Comparison of ENCODE assay signal across 9 cellular contexts in the genomic region with DNA sequence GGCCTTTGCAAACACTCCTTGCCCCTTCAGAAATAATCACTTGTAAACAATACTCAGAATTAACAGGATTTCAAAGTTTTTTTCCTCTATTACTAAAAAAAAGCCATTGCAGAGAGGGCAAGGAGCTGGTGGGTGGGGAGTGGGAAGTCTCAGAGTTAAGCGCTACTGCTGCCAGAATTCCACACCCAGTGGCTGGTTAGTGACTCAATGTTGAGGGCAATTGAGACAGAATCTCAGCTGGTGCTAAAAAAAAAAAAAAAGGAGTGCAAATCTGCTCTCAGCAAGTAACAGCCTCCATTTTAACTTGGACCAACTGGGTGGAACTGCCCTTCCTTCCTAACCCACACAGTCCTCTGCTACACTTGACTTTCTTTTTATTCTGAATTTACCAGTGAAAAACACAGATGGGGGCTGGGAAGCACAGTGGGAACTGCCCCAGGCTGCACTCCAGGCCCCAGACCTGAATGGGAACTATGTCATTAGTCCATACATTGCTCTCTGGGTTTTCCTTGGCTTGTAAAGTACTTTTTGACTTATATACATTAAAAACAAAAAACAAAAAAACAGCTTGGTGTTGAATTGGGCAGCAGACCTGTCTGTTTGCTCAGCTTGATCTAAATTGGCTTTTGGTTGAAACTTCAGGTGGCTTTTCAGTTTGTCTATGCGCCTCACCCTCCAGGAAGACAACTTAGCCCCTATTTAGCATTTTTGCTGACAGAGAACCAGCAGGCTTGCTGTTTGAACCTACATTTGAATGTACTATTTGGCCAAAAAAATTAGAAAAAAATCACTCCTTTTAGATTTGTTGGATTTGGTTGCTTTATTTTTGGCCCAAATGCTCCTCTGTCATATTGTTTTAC.
DNase-seq lines count a peak whose midpoint lies in the region; ATAC-seq and TF ChIP-seq lines count a peak whose summit lies in the region.
"Had no signal": no experiment of that assay in that cellular context is flagged by ENCODE, and none has a peak within 500 bp of the region (broad histone marks: within the 10 kb centered on the region; RNA-seq: fewer than 3 reads in every experiment).

No MANE protein-coding gene starts in this region.

- TF ChIP-seq CTCF in endothelial cell (IDR thresholded peaks at IDR 0.05; ENCODE audit: unreplicated experiment): no peak

- no peaks in the 10 kb centered on the region for H3K9me3 Mint-ChIP-seq in effector memory CD8-positive, alpha-beta T cell
- no peaks in the 10 kb centered on the region for H3K9me3 Mint-ChIP-seq in endothelial cell (ENCODE audit: unreplicated experiment)
- H3K9me3 Mint-ChIP-seq: naive B cell had no signal

- H4K8ac ChIP-seq in neuronal stem cell (ENCODE audit: low read depth, low read length): no peak overlapping the region

- peak; percentile 89 for DNase-seq in GM03348 (ENCODE audit: low spot score)
- DNase-seq in NCI-H2227 treated with DMSO at 0.1 percent for 48 hours (lab: John Stamatoyannopoulos, UW): peak; percentile 23
- DNase-seq in effector memory CD8-positive, alpha-beta T cell: no peak
- DNase-seq in neuronal stem cell (ENCODE audit: low spot score): no peak
- DNase-seq in endothelial cell (ENCODE audit: low spot score): no peak
- no peak for DNase-seq in HuH-7 (ENCODE audit: low spot score)
- DNase-seq in effector CD8-positive, alpha-beta T cell (lab: John Stamatoyannopoulos, UW): no peak
- DNase-seq: naive B cell had no signal

- no peaks in the 10 kb centered on the region for H3K9me3 ChIP-seq in neuronal stem cell (replicated peaks in 1 of 2; ENCODE audit: control insufficient read depth in 2 of 2, insufficient read depth in 1 of 2, low read depth in 1 of 2, low read length in 2 of 2)

- WGBS in neuronal stem cell (ENCODE audit: extremely low coverage in 2 of 2, insufficient read length in 2 of 2, insufficient replicate concordance in 1 of 2), 2 donors: no CpG with 5 or more reads among the region's 2 CpGs

- no peaks in the 10 kb centered on the region for H3K36me3 ChIP-seq in neuronal stem cell (replicated peaks in 1 of 2; ENCODE audit: control insufficient read depth in 2 of 2, insufficient read depth in 2 of 2, low read length in 2 of 2)

- H3K27me3 ChIP-seq in neuronal stem cell (ENCODE audit: control insufficient read depth in 3 of 3, insufficient read depth in 3 of 3, low read depth in 1 of 3, low read length in 3 of 3): no peaks in the 10 kb centered on the region

- H3K79me1 ChIP-seq in neuronal stem cell (ENCODE audit: low read depth, low read length): no peaks in the 10 kb centered on the region

- H2BK15ac ChIP-seq in neuronal stem cell (ENCODE audit: low read length): no peak overlapping the region

- H2BK120ac ChIP-seq in neuronal stem cell (ENCODE audit: low read depth, low read length): no peak overlapping the region

- H3K18ac ChIP-seq in neuronal stem cell (ENCODE audit: low read length): no peak overlapping the region

- peaks cover 38 to 53% of the 10 kb centered on the region in 2 donors for H3K4me1 Mint-ChIP-seq in effector memory CD8-positive, alpha-beta T cell (ENCODE audit: low read depth in 2 of 2)
- H3K4me1 Mint-ChIP-seq in endothelial cell (ENCODE audit: unreplicated experiment): peaks cover 18% of the 10 kb centered on the region

- H3K23ac ChIP-seq in neuronal stem cell (ENCODE audit: low read depth, low read length, poor library complexity): no peak overlapping the region

- no peak overlapping the region for H3K4me2 ChIP-seq in neuronal stem cell (ENCODE audit: insufficient read depth, low read length, poor library complexity, severe bottlenecking)

- peak overlapping the region in 1 of 2 donors; percentile 47 for H3K4me3 Mint-ChIP-seq in effector memory CD8-positive, alpha-beta T cell
- no peak overlapping the region for H3K4me3 Mint-ChIP-seq in endothelial cell (ENCODE audit: unreplicated experiment)
- H3K4me3 Mint-ChIP-seq: naive B cell had no signal

- H3K27ac ChIP-seq in neuronal stem cell (replicated peaks; ENCODE audit: low read length): no peak overlapping the region

- no peak overlapping the region for H3K9ac ChIP-seq in neuronal stem cell (ENCODE audit: low read depth, low read length, poor library complexity)

- no peak overlapping the region for H2BK12ac ChIP-seq in neuronal stem cell (ENCODE audit: low read length)

- no peak overlapping the region for H3K4ac ChIP-seq in neuronal stem cell (ENCODE audit: low read length)

- H3K36me3 Mint-ChIP-seq in effector memory CD8-positive, alpha-beta T cell (ENCODE audit: insufficient read depth): no peaks in the 10 kb centered on the region
- no peaks in the 10 kb centered on the region for H3K36me3 Mint-ChIP-seq in endothelial cell (ENCODE audit: low read depth, unreplicated experiment)
- H3K36me3 Mint-ChIP-seq: naive B cell had no signal

- peaks cover 10 to 17% of the 10 kb centered on the region in 2 donors for H3K4me1 ChIP-seq in neuronal stem cell (ENCODE audit: control insufficient read depth in 2 of 2, insufficient read depth in 1 of 2, low read depth in 1 of 2, low read length in 2 of 2)

- ATAC-seq in effector memory CD8-positive, alpha-beta T cell (replicated peaks): peak; percentile 35
- ATAC-seq in HG03469 (IDR thresholded peaks at IDR 0.05; ENCODE audit: unreplicated experiment): no peak

- peak overlapping the region; percentile 65 for H2AFZ ChIP-seq in neuronal stem cell (ENCODE audit: low read length)

- H3K27me3 Mint-ChIP-seq in effector memory CD8-positive, alpha-beta T cell: no peaks in the 10 kb centered on the region
- no peaks in the 10 kb centered on the region for H3K27me3 Mint-ChIP-seq in endothelial cell (ENCODE audit: unreplicated experiment)
- H3K27me3 Mint-ChIP-seq: naive B cell had no signal

- H3K27ac Mint-ChIP-seq in effector memory CD8-positive, alpha-beta T cell: peak overlapping the region; percentile 61 to 76
- no peak overlapping the region for H3K27ac Mint-ChIP-seq in endothelial cell (ENCODE audit: unreplicated experiment)

- no peak overlapping the region for H4K91ac ChIP-seq in neuronal stem cell (ENCODE audit: low read depth, low read length, poor library complexity)

- H3K14ac ChIP-seq in neuronal stem cell (ENCODE audit: low read length): no peak overlapping the region

- no peak overlapping the region for H2BK5ac ChIP-seq in neuronal stem cell (ENCODE audit: low read length)

- H2AK5ac ChIP-seq in neuronal stem cell (ENCODE audit: low read depth, low read length): no peak overlapping the region

- no peak overlapping the region for H3K4me3 ChIP-seq in neuronal stem cell (ENCODE audit: low read length in 2 of 2)

Comparison
In these comparisons a context has a peak if more than half of its experiments do, and no peak if none do; other contexts are left out.
1. DNase-seq: peak in GM03348 (single experiment) and NCI-H2227 treated with DMSO at 0.1 percent for 48 hours (single experiment); none in effector memory CD8-positive, alpha-beta T cell (0 of 3), neuronal stem cell (single experiment), endothelial cell (single experiment), HuH-7 (single experiment) and effector CD8-positive, alpha-beta T cell (single experiment).